Comparison of ENCODE assay signal across 9 cellular contexts in genomic region chr5:154444559-154445421, GRCh38. TPM values are rescaled to one million over a fixed set of nuclear protein-coding genes. Genes with fewer than 3 reads are reported as not detected.
DNase-seq lines count a peak whose midpoint lies in the region; ATAC-seq and TF ChIP-seq lines count a peak whose summit lies in the region.
"Had no signal": no experiment of that assay in that cellular context is flagged by ENCODE, and none has a peak within 500 bp of the region (broad histone marks: within the 10 kb centered on the region; RNA-seq: fewer than 3 reads in every experiment).

No MANE protein-coding gene starts in this region.

- no peaks in the 10 kb centered on the region for H3K9me3 Mint-ChIP-seq in T-helper 1 cell treated with Interleukin-12 subunit alpha and Interleukin-12 subunit beta and Interleukin-4 antibody, amounts not matched to agents 30 μg/mL and 1 μg/mL, for 36 hours
- no peaks in the 10 kb centered on the region for H3K9me3 Mint-ChIP-seq in memory B cell

- peaks cover 32% of the 10 kb centered on the region for H3K36me3 Mint-ChIP-seq in T-helper 1 cell treated with Interleukin-12 subunit alpha and Interleukin-12 subunit beta and Interleukin-4 antibody, amounts not matched to agents 30 μg/mL and 1 μg/mL, for 36 hours (ENCODE audit: low read depth)
- peaks cover 24% of the 10 kb centered on the region for H3K36me3 Mint-ChIP-seq in memory B cell

- whole genome bisulfite sequencing in tibial nerve, 2 donors: 3 to 5% methylated on average over 30 of the region's 30 CpGs

- H3K4me3 ChIP-seq in coronary artery: peak overlapping the region; percentile 99
- H3K4me3 ChIP-seq in tibial nerve: peak overlapping the region; percentile 75 to 92 (median 80)

- H3K36me3 ChIP-seq in tibial nerve: peaks cover 0 to 35% (median 6%) of the 10 kb centered on the region in 3 donors

- ATAC-seq in HG02642 (IDR thresholded peaks at IDR 0.05; ENCODE audit: poor library complexity, unreplicated experiment) (peak; percentile 13), memory B cell (ENCODE audit: low read depth) (no peak)

- peaks cover 50% of the 10 kb centered on the region for H3K4me1 Mint-ChIP-seq in T-helper 1 cell treated with Interleukin-12 subunit alpha and Interleukin-12 subunit beta and Interleukin-4 antibody, amounts not matched to agents 30 μg/mL and 1 μg/mL, for 36 hours (ENCODE audit: low read depth)
- H3K4me1 Mint-ChIP-seq in memory B cell: peaks cover 28% of the 10 kb centered on the region

- H3K9me3 ChIP-seq in tibial nerve: no peaks in the 10 kb centered on the region

- H3K4me1 ChIP-seq in tibial nerve: peaks cover 0 to 43% (median 19%) of the 10 kb centered on the region in 4 donors

- peak overlapping the region; percentile 94 for H3K27ac Mint-ChIP-seq in T-helper 1 cell treated with Interleukin-12 subunit alpha and Interleukin-12 subunit beta and Interleukin-4 antibody, amounts not matched to agents 30 μg/mL and 1 μg/mL, for 36 hours
- H3K27ac Mint-ChIP-seq in memory B cell: peak overlapping the region; percentile 90

- peak; percentile 53 for DNase-seq in ELF-1 (ENCODE audit: low read depth, low spot score)
- DNase-seq in coronary artery (ENCODE audit: low spot score): peak; percentile 75
- peak in 1 of 2 donors; percentile 18 for DNase-seq in memory B cell (ENCODE audit: low spot score in 2 of 2)
- peak in 1 of 2 donors; percentile 17 for DNase-seq in tibial nerve (ENCODE audit: low spot score in 2 of 2)
- DNase-seq in hippocampal formation (lab: John Stamatoyannopoulos, UW): no peak
- DNase-seq in foreskin melanocyte: no peak

- H3K27ac ChIP-seq in coronary artery: peak overlapping the region in 1 of 2 donors; percentile 93
- H3K27ac ChIP-seq in tibial nerve: peak overlapping the region; percentile 38 to 93 (median 86)

- H3K27me3 Mint-ChIP-seq in T-helper 1 cell treated with Interleukin-12 subunit alpha and Interleukin-12 subunit beta and Interleukin-4 antibody, amounts not matched to agents 30 μg/mL and 1 μg/mL, for 36 hours (ENCODE audit: low read depth): no peaks in the 10 kb centered on the region
- no peaks in the 10 kb centered on the region for H3K27me3 Mint-ChIP-seq in memory B cell

- TF ChIP-seq POLR2A in tibial nerve (IDR thresholded peaks at IDR 0.05): no peak

- no peak for TF ChIP-seq CTCF in coronary artery (IDR thresholded peaks at IDR 0.05)
- TF ChIP-seq CTCF in tibial nerve (IDR thresholded peaks at IDR 0.05): no peak

- H3K27me3 ChIP-seq in tibial nerve: no peaks in the 10 kb centered on the region

- peak overlapping the region; percentile 100 for H3K4me3 Mint-ChIP-seq in T-helper 1 cell treated with Interleukin-12 subunit alpha and Interleukin-12 subunit beta and Interleukin-4 antibody, amounts not matched to agents 30 μg/mL and 1 μg/mL, for 36 hours
- peak overlapping the region; percentile 99 for H3K4me3 Mint-ChIP-seq in memory B cell

- no peak for TF ChIP-seq EP300 in tibial nerve (IDR thresholded peaks at IDR 0.05)

RNA-seq across cellular contexts. Expression of gene SAP30L, which starts 1.0 kb away (rescaled TPM):
- total RNA-seq in tibial nerve: 10 to 100 TPM; 30.0 to 60.5 (median 38.6) TPM

RNA-seq across cellular contexts. Expression of gene HAND1, which starts 33.2 kb away (rescaled TPM):
- not detected for total RNA-seq in tibial nerve
- total RNA-seq: subcutaneous adipose tissue had no signal

Comparison
In these comparisons a context has a peak if more than half of its experiments do, and no peak if none do; other contexts are left out.
1. DNase-seq: peak in ELF-1 (single experiment) and coronary artery (single experiment); none in hippocampal formation (0 of 2) and foreskin melanocyte (single experiment).